Comparison of ENCODE assay signal across 9 cellular contexts in the genomic region with DNA sequence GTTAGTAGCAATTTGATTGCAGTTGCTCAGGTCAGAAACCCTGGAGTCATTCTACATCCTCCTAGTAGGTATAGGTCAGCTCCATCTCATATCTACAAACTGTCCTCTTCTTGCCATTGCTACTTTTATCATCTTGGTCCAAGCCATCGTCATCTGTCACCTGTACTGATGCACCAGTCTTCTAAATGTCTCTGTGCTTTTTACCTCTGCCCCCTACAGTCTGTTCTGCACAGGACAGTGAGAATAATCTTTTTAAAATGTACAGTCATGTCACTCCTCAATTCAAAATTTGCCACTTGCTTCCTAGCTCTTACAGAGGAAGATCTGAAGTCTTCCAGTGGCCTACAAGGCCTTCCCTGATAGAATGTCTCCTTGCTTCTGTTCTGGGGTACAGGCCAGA. TPM values are rescaled to one million over a fixed set of nuclear protein-coding genes. Genes with fewer than 3 reads are reported as not detected.
A peak's percentile ranks its signal among the peaks of the same experiment; 100 is the strongest.
DNase-seq lines count a peak whose midpoint lies in the region; ATAC-seq and TF ChIP-seq lines count a peak whose summit lies in the region.
"Had no signal": no experiment of that assay in that cellular context is flagged by ENCODE, and none has a peak within 500 bp of the region (broad histone marks: within the 10 kb centered on the region; RNA-seq: fewer than 3 reads in every experiment).

No MANE protein-coding gene starts in this region.

- H3K4me1 Mint-ChIP-seq in activated CD8-positive, alpha-beta T cell treated with anti-CD3 and anti-CD28 coated beads for 36 hours (ENCODE audit: low read depth): peaks cover 18% of the 10 kb centered on the region

- H3K4me3 Mint-ChIP-seq in activated CD8-positive, alpha-beta T cell treated with anti-CD3 and anti-CD28 coated beads for 36 hours: no peak overlapping the region

- CTCF ChIA-PET in activated CD8-positive, alpha-beta T cell treated with anti-CD3 and anti-CD28 coated beads for 36 hours (lab: Charles Lee): interaction anchor here (0.6 to 5.2 kb wide), 7 partner anchors 11 to 510 kb away, joined by 3 to 27 read pairs (median 4); no protein-coding TSS in a partner anchor

- H3K36me3 Mint-ChIP-seq in activated CD8-positive, alpha-beta T cell treated with anti-CD3 and anti-CD28 coated beads for 36 hours (ENCODE audit: low read depth): peaks cover 42% of the 10 kb centered on the region

- no peaks in the 10 kb centered on the region for H3K9me3 Mint-ChIP-seq in activated CD8-positive, alpha-beta T cell treated with anti-CD3 and anti-CD28 coated beads for 36 hours

- H3K27ac Mint-ChIP-seq in activated CD8-positive, alpha-beta T cell treated with anti-CD3 and anti-CD28 coated beads for 36 hours: no peak overlapping the region

- POLR2A ChIA-PET in activated CD8-positive, alpha-beta T cell treated with anti-CD3 and anti-CD28 coated beads for 36 hours (lab: Charles Lee): interaction anchor here (1.8 kb wide), 1 partner anchor 11 kb away, joined by 5 read pairs; no protein-coding TSS in a partner anchor

- DNase-seq in activated CD8-positive, alpha-beta T cell treated with anti-CD3 and anti-CD28 coated beads for 36 hours: peak; percentile 14
- DNase-seq in GM19240 (ENCODE audit: insufficient read length, low spot score): no peak
- no peak for DNase-seq in AG20443 (ENCODE audit: low spot score)
- DNase-seq in OCI-M2 (lab: John Stamatoyannopoulos, UW; ENCODE audit: unreplicated experiment): no peak
- DNase-seq in HPDE6-E6E7 (ENCODE audit: extremely low spot score): no peak
- DNase-seq: activated effector memory CD4-positive, alpha-beta T cell treated with anti-CD3 and anti-CD28 coated beads, Interleukin-2, amount 50 U/mL, for 16 hours had no signal

- intact Hi-C loops in activated CD8-positive, alpha-beta T cell treated with anti-CD3 and anti-CD28 coated beads for 36 hours (cut with micrococcal nuclease): no loop called here

- H3K27ac ChIP-seq in 22Rv1: no peak overlapping the region

- peak; percentile 29 for TF ChIP-seq CTCF in 22Rv1 (IDR thresholded peaks at IDR 0.05)
- no peak for TF ChIP-seq CTCF in activated CD8-positive, alpha-beta T cell treated with anti-CD3 and anti-CD28 coated beads for 36 hours (IDR thresholded peaks at IDR 0.05)

- H3K27me3 Mint-ChIP-seq in activated CD8-positive, alpha-beta T cell treated with anti-CD3 and anti-CD28 coated beads for 36 hours: no peaks in the 10 kb centered on the region

- peak; percentile 65 for ATAC-seq in GM18517 (IDR thresholded peaks at IDR 0.05; ENCODE audit: unreplicated experiment)
- peak; percentile 49 for ATAC-seq in HG03045 (IDR thresholded peaks at IDR 0.05; ENCODE audit: unreplicated experiment)
- ATAC-seq in activated CD8-positive, alpha-beta T cell treated with anti-CD3 and anti-CD28 coated beads for 36 hours: peak; percentile 85

RNA-seq across cellular contexts. Expression of gene NNT, which starts 6.8 kb away (rescaled TPM):
- total RNA-seq in activated CD8-positive, alpha-beta T cell treated with anti-CD3 and anti-CD28 coated beads for 36 hours: 10 to 100 TPM; 72.0 to 78.4 TPM

RNA-seq across cellular contexts. Expression of gene PAIP1, which starts 52.9 kb away (rescaled TPM):
- 10 to 100 TPM; 43.6 to 44.6 TPM for total RNA-seq in activated CD8-positive, alpha-beta T cell treated with anti-CD3 and anti-CD28 coated beads for 36 hours
